In genomic region chr14:75933712-75934296, GRCh38 we compare ENCODE assay signal across 27 cellular contexts.
"Had no signal": no experiment of that assay in that cellular context is flagged by ENCODE, and none has a peak within 500 bp of the region (broad histone marks: within the 10 kb centered on the region; RNA-seq: fewer than 3 reads in every experiment).

No MANE protein-coding gene starts in this region.

- H3K27me3 ChIP-seq: breast epithelium, esophagus muscularis mucosa, foreskin keratinocyte, neural progenitor cell, right atrium auricular region, uterus had no signal

- DNase-seq: activated CD4-positive, alpha-beta T cell treated with anti-CD3 and anti-CD28 coated beads for 36 hours; activated CD4-positive, CD25-positive, alpha-beta regulatory T cell; activated CD8-positive, alpha-beta memory T cell treated with anti-CD3 and anti-CD28 coated beads, Interleukin-2, amount 10 ng/mL, durations not matched to agents 7 days and 5 days; activated CD8-positive, alpha-beta T cell treated with anti-CD3 and anti-CD28 coated beads, Interleukin-2, amount 10 ng/mL, durations not matched to agents 7 days and 5 days; activated naive CD8-positive, alpha-beta T cell treated with anti-CD3 and anti-CD28 coated beads, Interleukin-2, amount 50 U/mL, for 24 hours; activated T-cell treated with anti-CD3 and anti-CD28 coated beads, Interleukin-2, amount 50 U/mL, for 48 hours; amygdala; cortex of kidney; foreskin keratinocyte; left colon; mammary epithelial cell; naive thymus-derived CD8-positive, alpha-beta T cell; occipital lobe; stimulated activated CD4-positive, alpha-beta T cell treated with anti-CD3 and anti-CD28 coated beads, Interleukin-2, amount 100 ng/mL, for 48 hours; stimulated activated naive CD8-positive, alpha-beta T cell treated with anti-CD3 and anti-CD28 coated beads, Interleukin-15, Interleukin-2, amounts not matched to agents 100 U/mL and 50 U/mL, for 24 hours; T-cell; uterus had no signal

- H3K79me2 ChIP-seq: parathyroid adenoma had no signal

- H3K4me1 Mint-ChIP-seq: activated CD8-positive, alpha-beta memory T cell treated with anti-CD3 and anti-CD28 coated beads, Interleukin-2, amount 10 ng/mL, durations not matched to agents 7 days and 5 days; activated naive CD8-positive, alpha-beta T cell treated with anti-CD3 and anti-CD28 coated beads, Interleukin-2, amount 50 U/mL, for 24 hours had no signal

- H3K27ac Mint-ChIP-seq: activated CD4-positive, alpha-beta T cell treated with anti-CD3 and anti-CD28 coated beads for 36 hours; activated CD8-positive, alpha-beta memory T cell treated with anti-CD3 and anti-CD28 coated beads, Interleukin-2, amount 10 ng/mL, durations not matched to agents 7 days and 5 days; activated CD8-positive, alpha-beta T cell treated with anti-CD3 and anti-CD28 coated beads, Interleukin-2, amount 10 ng/mL, durations not matched to agents 7 days and 5 days; activated naive CD4-positive, alpha-beta T cell treated with anti-CD3 and anti-CD28 coated beads, Interleukin-2, amount 50 U/mL, for 24 hours; activated naive CD8-positive, alpha-beta T cell treated with anti-CD3 and anti-CD28 coated beads, Interleukin-2, amount 50 U/mL, for 24 hours; activated T-helper 2 cell treated with anti-CD3 and anti-CD28 coated beads, Interferon-gamma antibody, Interleukin-2, Interleukin-4, amounts not matched to agents 10 μg/mL and 5 μg/mL and 100 μg/mL, durations not matched to agents 14 hours and 24 hours and 36 hours; mesothelial cell of epicardium; neural progenitor cell; T-cell; type B pancreatic cell had no signal

- H3K9me3 Mint-ChIP-seq: activated naive CD4-positive, alpha-beta T cell treated with anti-CD3 and anti-CD28 coated beads, Interleukin-2, amount 50 U/mL, for 24 hours; activated naive CD8-positive, alpha-beta T cell treated with anti-CD3 and anti-CD28 coated beads, Interleukin-2, amount 50 U/mL, for 24 hours; activated T-helper 2 cell treated with anti-CD3 and anti-CD28 coated beads, Interferon-gamma antibody, Interleukin-2, Interleukin-4, amounts not matched to agents 10 μg/mL and 5 μg/mL and 100 μg/mL, durations not matched to agents 14 hours and 24 hours and 36 hours; mesothelial cell of epicardium; naive thymus-derived CD8-positive, alpha-beta T cell; neural progenitor cell; T-cell; type B pancreatic cell had no signal

- H3K4me3 ChIP-seq: breast epithelium, esophagus muscularis mucosa, neural progenitor cell, right atrium auricular region, uterus had no signal

- H3K9me3 ChIP-seq: breast epithelium, esophagus muscularis mucosa, right atrium auricular region, uterus had no signal

- H3K27me3 Mint-ChIP-seq: activated CD4-positive, alpha-beta T cell treated with anti-CD3 and anti-CD28 coated beads for 36 hours; activated CD8-positive, alpha-beta memory T cell treated with anti-CD3 and anti-CD28 coated beads, Interleukin-2, amount 10 ng/mL, durations not matched to agents 7 days and 5 days; activated naive CD4-positive, alpha-beta T cell treated with anti-CD3 and anti-CD28 coated beads, Interleukin-2, amount 50 U/mL, for 24 hours; activated naive CD8-positive, alpha-beta T cell treated with anti-CD3 and anti-CD28 coated beads, Interleukin-2, amount 50 U/mL, for 24 hours; naive thymus-derived CD8-positive, alpha-beta T cell; T-cell; type B pancreatic cell had no signal

- H3K9ac ChIP-seq: neural progenitor cell, parathyroid adenoma had no signal

- H3K4me2 ChIP-seq: neural progenitor cell had no signal

- H3K4me1 ChIP-seq: breast epithelium, parathyroid adenoma, uterus had no signal

- H3K27ac ChIP-seq: breast epithelium, esophagus muscularis mucosa, foreskin keratinocyte, neural progenitor cell, parathyroid adenoma, uterus had no signal

- ATAC-seq: activated CD4-positive, alpha-beta T cell treated with anti-CD3 and anti-CD28 coated beads for 36 hours; activated CD8-positive, alpha-beta memory T cell treated with anti-CD3 and anti-CD28 coated beads, Interleukin-2, amount 10 ng/mL, durations not matched to agents 7 days and 5 days; activated CD8-positive, alpha-beta T cell treated with anti-CD3 and anti-CD28 coated beads, Interleukin-2, amount 10 ng/mL, durations not matched to agents 7 days and 5 days; activated naive CD8-positive, alpha-beta T cell treated with anti-CD3 and anti-CD28 coated beads, Interleukin-2, amount 50 U/mL, for 24 hours; foreskin keratinocyte; left colon; naive thymus-derived CD8-positive, alpha-beta T cell; stimulated activated naive CD8-positive, alpha-beta T cell treated with anti-CD3 and anti-CD28 coated beads, Interleukin-15, Interleukin-2, amounts not matched to agents 100 U/mL and 50 U/mL, for 24 hours; T-cell had no signal

- H2AFZ ChIP-seq: neural progenitor cell, parathyroid adenoma had no signal

- FAIRE-seq: keratinocyte had no signal

- H3K36me3 ChIP-seq: breast epithelium, esophagus muscularis mucosa, neural progenitor cell, right atrium auricular region, uterus had no signal

- H3K4me3 Mint-ChIP-seq: activated CD4-positive, alpha-beta T cell treated with anti-CD3 and anti-CD28 coated beads for 36 hours; activated CD8-positive, alpha-beta memory T cell treated with anti-CD3 and anti-CD28 coated beads, Interleukin-2, amount 10 ng/mL, durations not matched to agents 7 days and 5 days; activated CD8-positive, alpha-beta T cell treated with anti-CD3 and anti-CD28 coated beads, Interleukin-2, amount 10 ng/mL, durations not matched to agents 7 days and 5 days; activated naive CD4-positive, alpha-beta T cell treated with anti-CD3 and anti-CD28 coated beads, Interleukin-2, amount 50 U/mL, for 24 hours; activated naive CD8-positive, alpha-beta T cell treated with anti-CD3 and anti-CD28 coated beads, Interleukin-2, amount 50 U/mL, for 24 hours; mesothelial cell of epicardium; naive thymus-derived CD8-positive, alpha-beta T cell; neural progenitor cell; T-cell; type B pancreatic cell had no signal

- H3K36me3 Mint-ChIP-seq: activated CD8-positive, alpha-beta memory T cell treated with anti-CD3 and anti-CD28 coated beads, Interleukin-2, amount 10 ng/mL, durations not matched to agents 7 days and 5 days; mesothelial cell of epicardium had no signal
